In the genomic region with DNA sequence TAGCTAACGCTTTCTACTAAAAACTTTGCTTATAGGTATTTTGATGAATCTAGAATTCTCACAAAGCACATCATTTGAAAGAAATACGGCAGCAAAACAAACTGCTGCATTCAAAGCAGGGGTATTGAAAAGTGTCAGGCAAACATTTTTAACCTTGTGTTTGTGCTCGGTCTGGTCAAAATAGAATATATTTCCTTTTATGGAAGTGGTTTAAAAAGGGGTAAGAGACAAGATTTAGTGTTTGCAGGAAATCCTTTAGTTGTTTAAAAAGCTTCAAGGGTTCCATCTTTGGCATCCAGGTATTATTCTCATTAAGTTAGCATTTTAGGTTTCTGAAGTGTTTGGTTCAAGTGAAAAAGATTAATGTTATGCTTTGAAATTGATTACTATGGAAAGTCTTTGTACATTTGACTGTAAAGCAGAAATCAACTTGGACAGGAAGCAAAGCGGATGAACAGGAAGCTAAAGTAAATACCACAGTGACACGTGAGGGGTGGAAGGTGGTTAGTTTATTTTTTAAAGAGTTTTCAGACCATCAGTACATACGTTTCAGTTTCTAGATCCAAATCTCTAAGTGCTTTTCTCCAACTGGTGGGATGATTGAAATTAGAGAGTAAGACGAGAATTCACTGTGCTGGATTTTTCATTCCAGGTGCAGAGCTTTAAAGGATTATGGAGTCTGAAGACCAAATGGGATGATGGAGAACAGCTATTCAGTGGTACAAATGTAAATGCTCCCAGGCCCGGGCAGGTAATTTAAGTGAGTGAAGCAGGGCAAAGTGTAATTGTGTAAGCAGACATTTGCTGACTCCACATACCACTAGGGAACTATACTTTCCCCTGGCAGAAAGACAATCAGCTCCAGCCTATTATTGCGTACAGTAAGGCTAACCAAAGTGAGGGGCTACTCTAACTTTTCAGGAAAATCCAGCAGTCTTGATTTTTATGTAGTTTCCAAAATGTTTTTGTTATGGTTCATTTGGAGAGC, we compare ENCODE assay signal across 8 cellular contexts.
A peak's percentile ranks its signal among the peaks of the same experiment; 100 is the strongest.
DNase-seq lines count a peak whose midpoint lies in the region; ATAC-seq, FAIRE-seq and TF ChIP-seq lines count a peak whose summit lies in the region.

No MANE protein-coding gene starts in this region.

- in situ Hi-C loops in G401 (cut with HindIII; ENCODE audit: low sequenced_read_pairs): no loop called here

- H3K9me3 ChIP-seq in KOPT-K1 (ENCODE audit: insufficient read depth, low read length, poor library complexity, severe bottlenecking): no peaks in the 10 kb centered on the region
- no peaks in the 10 kb centered on the region for H3K9me3 ChIP-seq in kidney (ENCODE audit: control insufficient read depth in 1 of 2, low read length in 2 of 2)

- H3K4me1 ChIP-seq in kidney (ENCODE audit: control insufficient read depth in 1 of 2, insufficient read depth in 1 of 2, low read depth in 1 of 2, low read length in 2 of 2): peaks cover 9 to 13% of the 10 kb centered on the region in 2 donors

- H3K4me3 ChIP-seq in kidney (ENCODE audit: low read length in 2 of 2): no peak overlapping the region

- ATAC-seq in GM18508 (IDR thresholded peaks at IDR 0.05; ENCODE audit: insufficient read depth, unreplicated experiment) (peak; percentile 88), GM21619 (IDR thresholded peaks at IDR 0.05; ENCODE audit: unreplicated experiment) (peak; percentile 83), left ventricle myocardium superior (no peak)

- DNase-seq in iris pigment epithelial cell (ENCODE audit: low read depth) (peak; percentile 59), G401 (ENCODE audit: low spot score) (no peak), left ventricle myocardium superior (no peak), kidney (no peak)
- DNase-seq in activated CD4-positive, alpha-beta T cell treated with anti-CD3 and anti-CD28 coated beads for 1 hour: no peak

- H3K27ac ChIP-seq in KOPT-K1 (ENCODE audit: low read depth, low read length, poor library complexity, severe bottlenecking): peak overlapping the region; percentile 73
- H3K27ac ChIP-seq in kidney (ENCODE audit: low read depth in 2 of 2, low read length in 2 of 2): no peak overlapping the region

- no peaks in the 10 kb centered on the region for H3K36me3 ChIP-seq in KOPT-K1 (ENCODE audit: insufficient read depth, low read length)
- no peaks in the 10 kb centered on the region for H3K36me3 ChIP-seq in kidney (ENCODE audit: control insufficient read depth in 1 of 2, insufficient read depth in 2 of 2, low read length in 2 of 2)

- TF ChIP-seq CTCF in kidney (IDR thresholded peaks at IDR 0.05; ENCODE audit: borderline replicate concordance, extremely low read depth, insufficient read depth): no peak

- intact Hi-C loops in left ventricle myocardium superior (cut with micrococcal nuclease) (no loop called here), kidney (cut with DNase I) (no loop called here)

- FAIRE-seq in kidney (lab: Jason Lieb, UNC): no peak

- no peak overlapping the region for H3K9ac ChIP-seq in kidney (ENCODE audit: low read length in 2 of 2)
